Comparison of ENCODE assay signal across 8 cellular contexts in the genomic region with DNA sequence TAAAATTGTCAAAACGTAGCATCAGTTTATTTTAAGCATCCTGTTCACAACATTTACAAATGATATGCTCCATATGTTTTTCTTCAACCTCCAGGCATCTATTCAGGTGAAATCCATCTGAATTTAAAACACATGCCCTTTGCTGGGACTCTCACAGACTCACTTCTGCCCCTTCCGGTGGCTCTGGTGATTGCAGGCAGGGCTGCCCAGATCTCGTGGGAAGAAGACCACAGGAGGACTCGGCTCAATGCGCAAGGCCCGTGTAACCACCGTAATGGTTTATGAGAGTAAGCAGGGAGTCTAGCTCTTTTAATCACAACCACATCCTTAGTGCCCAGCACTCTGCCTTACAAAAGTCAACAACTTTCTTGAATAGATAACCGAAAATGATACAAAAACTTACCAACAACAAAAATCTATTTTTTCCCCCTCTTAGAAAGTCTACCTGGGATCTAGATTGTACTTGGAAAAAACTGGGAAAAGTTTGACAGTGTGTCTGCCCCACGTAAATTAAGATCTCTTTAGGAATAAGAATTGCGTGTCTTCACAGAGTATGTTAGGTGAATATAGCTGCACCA.
DNase-seq lines count a peak whose midpoint lies in the region; ATAC-seq, FAIRE-seq and TF ChIP-seq lines count a peak whose summit lies in the region.

No MANE protein-coding gene starts in this region.

- H3K4me3 ChIP-seq in choroid plexus epithelial cell (ENCODE audit: low read depth, low read length), result no peak overlapping the region

- TF ChIP-seq CTCF in AG09319 (IDR thresholded peaks at IDR 0.05; ENCODE audit: low read depth, low read length) (peak; percentile 52), choroid plexus epithelial cell (conservative IDR thresholded peaks at IDR 0.05; ENCODE audit: low read depth, low read length) (peak; percentile 83)

- no peak for FAIRE-seq in HTR-8/SVneo (lab: Jason Lieb, UNC)

- ATAC-seq in GM18519 (IDR thresholded peaks at IDR 0.05; ENCODE audit: low FRiP score, unreplicated experiment), result peak; percentile 90
- no peak for ATAC-seq in stimulated activated naive CD8-positive, alpha-beta T cell treated with anti-CD3 and anti-CD28 coated beads, Interleukin-15, Interleukin-2, amounts not matched to agents 100 U/mL and 50 U/mL, for 24 hours
- no peak for ATAC-seq in HG03045 (IDR thresholded peaks at IDR 0.05; ENCODE audit: unreplicated experiment)

- DNase-seq in AG09319 (ENCODE audit: extremely low read depth, low read depth) (no peak), HTR-8/SVneo (ENCODE audit: insufficient read length, low spot score) (peak; percentile 7), T-helper 9 cell (peak; percentile 23), choroid plexus epithelial cell (ENCODE audit: low read depth) (peak; percentile 63), lung microvascular endothelial cell (ENCODE audit: low read depth in 2 of 2) (peak; percentile 38 to 50)
- DNase-seq in stimulated activated naive CD8-positive, alpha-beta T cell treated with anti-CD3 and anti-CD28 coated beads, Interleukin-15, Interleukin-2, amounts not matched to agents 100 U/mL and 50 U/mL, for 24 hours, result peak; percentile 64
